ENCODE assay signal across 11 cellular contexts in genomic region chrX:40437348-40437747, GRCh38.
"Had no signal": no experiment of that assay in that cellular context is flagged by ENCODE, and none has a peak within 500 bp of the region (broad histone marks: within the 10 kb centered on the region; RNA-seq: fewer than 3 reads in every experiment).

No MANE protein-coding gene starts in this region.

- FAIRE-seq: H1, H54 had no signal

- DNase-seq: GM23248, GOT3, H7, H9, HCEC 1CT, HFFc6 had no signal

- H3K9ac ChIP-seq: GM23248 had no signal

- H3K4me3 ChIP-seq: GM23248, GM23338, HAP-1 had no signal

- H3K27ac ChIP-seq: GM23248 had no signal

- H2AFZ ChIP-seq: GM23248, GM23338 had no signal

- H3K4me2 ChIP-seq: GM23338 had no signal

- ATAC-seq: GM23338, HCT116 had no signal

- H3K9me3 ChIP-seq: HAP-1 had no signal

- H3K36me3 ChIP-seq: HAP-1 had no signal
